14 cellular contexts compared by ENCODE assay signal in genomic region chr5:75202935-75203334, GRCh38. TPM values are rescaled to one million over a fixed set of nuclear protein-coding genes. Genes with fewer than 3 reads are reported as not detected.
DNase-seq lines count a peak whose midpoint lies in the region; ATAC-seq and TF ChIP-seq lines count a peak whose summit lies in the region.
"Had no signal": no experiment of that assay in that cellular context is flagged by ENCODE, and none has a peak within 500 bp of the region (broad histone marks: within the 10 kb centered on the region; RNA-seq: fewer than 3 reads in every experiment).

No MANE protein-coding gene starts in this region.

- H3K4me2 ChIP-seq in GM23338, result no peak overlapping the region

- no peaks in the 10 kb centered on the region for H3K9me2 ChIP-seq in GM23338 (ENCODE audit: insufficient read depth)

- H3K4me3 ChIP-seq in GM23338, result no peak overlapping the region

- no peaks in the 10 kb centered on the region for H3K9me3 Mint-ChIP-seq in Calu3 (ENCODE audit: low read depth, unreplicated experiment)
- no peaks in the 10 kb centered on the region for H3K9me3 Mint-ChIP-seq in GM23338
- no peaks in the 10 kb centered on the region for H3K9me3 Mint-ChIP-seq in WTC11

- no peaks in the 10 kb centered on the region for H3K4me1 ChIP-seq in GM23338 (ENCODE audit: insufficient read depth)

- POLR2A ChIA-PET in WTC11 (lab: Charles Lee), result no interaction called here

- H3K4me3 Mint-ChIP-seq in Calu3 (ENCODE audit: low read depth, unreplicated experiment) (no peak overlapping the region), GM23338 (no peak overlapping the region), WTC11 (no peak overlapping the region)

- intact Hi-C loops in Calu3 (cut with micrococcal nuclease; ENCODE audit: unreplicated experiment), result no loop called here
- intact Hi-C loops in Right ventricle myocardium superior (cut with DNase I), result no loop called here

- DNase-seq in Calu3 (peak; percentile 16), GM23338 (ENCODE audit: low spot score) (peak; percentile 42), WTC11 (ENCODE audit: low spot score) (no peak), islet precursor cell (peak; percentile 47), NCI-H748 (lab: John Stamatoyannopoulos, UW; ENCODE audit: unreplicated experiment) (no peak), Right ventricle myocardium superior (no peak)
- no peak for DNase-seq in activated naive CD4-positive, alpha-beta T cell treated with anti-CD3 and anti-CD28 coated beads, Interleukin-2, amount 50 U/mL, for 16 hours
- DNase-seq: DMS 273 treated with DMSO at 0.1 percent for 48 hours, KBM-7, NCI-H1092, NCI-H2081 treated with DMSO at 0.1 percent for 48 hours, NCI-H510A, NCI-H82 had no signal

- H3K27me3 Mint-ChIP-seq in Calu3 (ENCODE audit: unreplicated experiment) (no peaks in the 10 kb centered on the region), GM23338 (ENCODE audit: insufficient read depth, low read depth, poor library complexity) (no peaks in the 10 kb centered on the region), WTC11 (ENCODE audit: low read depth) (no peaks in the 10 kb centered on the region)

- H3K27ac ChIP-seq in GM23338 (ENCODE audit: low read depth), result no peak overlapping the region
- H3K27ac ChIP-seq: C4-2B had no signal

- no TSS peak for BruUV-seq in Calu3 (replicated peaks; lab: Mats Ljungman, UMichigan)

- no peaks in the 10 kb centered on the region for H3K36me3 ChIP-seq in GM23338 (ENCODE audit: insufficient read depth)

- H3K36me3 Mint-ChIP-seq in Calu3 (ENCODE audit: insufficient read depth, unreplicated experiment), result no peaks in the 10 kb centered on the region
- H3K36me3 Mint-ChIP-seq in GM23338 (ENCODE audit: low read depth), result no peaks in the 10 kb centered on the region
- H3K36me3 Mint-ChIP-seq in WTC11, result no peaks in the 10 kb centered on the region

- H3K4me1 Mint-ChIP-seq in Calu3 (ENCODE audit: low read depth, unreplicated experiment), result peaks cover 9% of the 10 kb centered on the region
- no peaks in the 10 kb centered on the region for H3K4me1 Mint-ChIP-seq in GM23338
- H3K4me1 Mint-ChIP-seq in WTC11, result no peaks in the 10 kb centered on the region

- H3K27ac Mint-ChIP-seq in Calu3 (ENCODE audit: unreplicated experiment) (no peak overlapping the region), GM23338 (no peak overlapping the region), WTC11 (no peak overlapping the region)

- TF ChIP-seq CTCF in Calu3 (IDR thresholded peaks at IDR 0.05; ENCODE audit: unreplicated experiment), result peak; percentile 23
- TF ChIP-seq CTCF in GM23338 (conservative IDR thresholded peaks at IDR 0.05; ENCODE audit: low read depth in 2 of 2), result peak in 1 of 2 experiments; percentile 13; a peak in 1 of 4 replicates
- TF ChIP-seq CTCF in WTC11 (IDR thresholded peaks at IDR 0.05), result no peak

- no peaks in the 10 kb centered on the region for H3K27me3 ChIP-seq in GM23338 (ENCODE audit: insufficient read depth)

- peak; percentile 75 for ATAC-seq in GM23338
- peak; percentile 79 for ATAC-seq in WTC11
- ATAC-seq in Right ventricle myocardium superior (ENCODE audit: poor library complexity), result no peak

- no peaks in the 10 kb centered on the region for H3K79me2 ChIP-seq in GM23338 (replicated peaks; ENCODE audit: insufficient read depth)

- H2AFZ ChIP-seq in GM23338, result no peak overlapping the region

- CTCF ChIA-PET in Calu3 (lab: Charles Lee), result no interaction called here
- CTCF ChIA-PET in WTC11 (lab: Charles Lee), result interaction anchor here (0.9 kb wide), 1 partner anchor 10 kb away, joined by 3 read pairs; no protein-coding TSS in a partner anchor

- no peaks in the 10 kb centered on the region for H3F3A ChIP-seq in GM23338 (replicated peaks; ENCODE audit: low read depth)

- H4K20me1 ChIP-seq in GM23338 (replicated peaks; ENCODE audit: insufficient read depth), result no peaks in the 10 kb centered on the region

TF ChIP-seq in GM23338, 12 proteins besides CTCF, POLR2A, EP300 and RAD21:
- TF ChIP-seq ZNF114 (CRISPR knock-in tag; IDR thresholded peaks at IDR 0.05) (no peak), ZNF331 (CRISPR knock-in tag; IDR thresholded peaks at IDR 0.05; ENCODE audit: low read depth) (no peak), ETS1 (IDR thresholded peaks at IDR 0.05) (no peak), EZH2phosphoT487 (IDR thresholded peaks at IDR 0.05; ENCODE audit: unreplicated experiment) (no peak), REST (IDR thresholded peaks at IDR 0.05; ENCODE audit: unreplicated experiment) (no peak)

TF ChIP-seq in WTC11, 78 proteins besides CTCF, POLR2A, EP300 and RAD21:
- TF ChIP-seq GRHL2 (CRISPR knock-in tag; IDR thresholded peaks at IDR 0.05; ENCODE audit: insufficient replicate concordance, severe bottlenecking) (no peak), ERG (CRISPR knock-in tag; IDR thresholded peaks at IDR 0.05) (no peak), RELA (CRISPR knock-in tag; IDR thresholded peaks at IDR 0.05; ENCODE audit: borderline replicate concordance) (no peak), TP53 (CRISPR knock-in tag; IDR thresholded peaks at IDR 0.05) (no peak), HMGA2 (CRISPR knock-in tag; IDR thresholded peaks at IDR 0.05) (no peak), NR1H2 (CRISPR knock-in tag; IDR thresholded peaks at IDR 0.05) (no peak), NR2C2 (CRISPR knock-in tag; IDR thresholded peaks at IDR 0.05) (no peak), ZNF138 (CRISPR knock-in tag; conservative IDR thresholded peaks at IDR 0.05) (no peak), ESRRA (CRISPR knock-in tag; IDR thresholded peaks at IDR 0.05; ENCODE audit: borderline replicate concordance) (no peak), STAT6 (CRISPR knock-in tag; conservative IDR thresholded peaks at IDR 0.05; ENCODE audit: low read depth) (no peak), RORB (CRISPR knock-in tag; IDR thresholded peaks at IDR 0.05) (no peak), NFATC4 (CRISPR knock-in tag; IDR thresholded peaks at IDR 0.05) (no peak), E2F5 (CRISPR knock-in tag; IDR thresholded peaks at IDR 0.05) (no peak), TCF7 (CRISPR knock-in tag; IDR thresholded peaks at IDR 0.05; ENCODE audit: low read depth) (no peak), ZNF396 (CRISPR knock-in tag; IDR thresholded peaks at IDR 0.05; ENCODE audit: borderline replicate concordance) (no peak), E2F4 (CRISPR knock-in tag; IDR thresholded peaks at IDR 0.05; ENCODE audit: borderline replicate concordance, low read depth) (no peak), NFE2L1 (CRISPR knock-in tag; IDR thresholded peaks at IDR 0.05) (no peak), MAX (CRISPR knock-in tag; IDR thresholded peaks at IDR 0.05) (no peak), SMAD3 (CRISPR knock-in tag; IDR thresholded peaks at IDR 0.05; ENCODE audit: borderline replicate concordance) (no peak)

RNA-seq across cellular contexts. Expression of gene ANKRD31, which starts 33.7 kb away (rescaled TPM):
- total RNA-seq in Calu3 (2022), result 1.5 and 1.7 TPM in 2 replicates
- 0.16 and 0.59 TPM in 2 replicates for total RNA-seq in GM23338 (2014; rRNA removed; shearing (Covaris generic))
- 0.18 and 0.30 TPM in 2 replicates for polyA plus RNA-seq in GM23338 (2016; fragmentation: Nextera tagmentation; extraction: Ambion mirVana)
- 0.09 to 0.18 TPM (median 0.09 TPM) in 3 replicates for total RNA-seq in WTC11 (2021)
- 0.08 TPM for total RNA-seq in Right ventricle myocardium superior

Comparison
In these comparisons a context has a peak if more than half of its experiments do, and no peak if none do; other contexts are left out.
1. DNase-seq: peak in Calu3 (single experiment), GM23338 (single experiment) and islet precursor cell (single experiment); none in WTC11 (single experiment), activated naive CD4-positive, alpha-beta T cell treated with anti-CD3 and anti-CD28 coated beads, Interleukin-2, amount 50 U/mL, for 16 hours (single experiment), NCI-H748 (single experiment) and Right ventricle myocardium superior (single experiment).